In genomic region chr4:136395212-136395722, GRCh38 we compare ENCODE assay signal across 19 cellular contexts.
"Had no signal": no experiment of that assay in that cellular context is flagged by ENCODE, and none has a peak within 500 bp of the region (broad histone marks: within the 10 kb centered on the region; RNA-seq: fewer than 3 reads in every experiment).

No MANE protein-coding gene starts in this region.

- H3K27ac ChIP-seq: adrenal gland, right lobe of liver, suprapubic skin, upper lobe of left lung, VCaP had no signal

- H3K9me3 ChIP-seq: adrenal gland, right lobe of liver, upper lobe of left lung had no signal

- ATAC-seq: activated CD8-positive, alpha-beta T cell treated with anti-CD3 and anti-CD28 coated beads, Interleukin-2, amount 10 ng/mL, durations not matched to agents 7 days and 5 days; effector memory CD8-positive, alpha-beta T cell; left cardiac atrium; naive thymus-derived CD4-positive, alpha-beta T cell; right lobe of liver; T-cell had no signal

- DNase-seq: activated CD4-positive, alpha-beta T cell treated with anti-CD3 and anti-CD28 coated beads for 48 hours; activated CD8-positive, alpha-beta memory T cell treated with anti-CD3 and anti-CD28 coated beads, Interleukin-2, amount 50 U/mL, for 48 hours; activated CD8-positive, alpha-beta T cell treated with anti-CD3 and anti-CD28 coated beads, Interleukin-2, amount 10 ng/mL, durations not matched to agents 7 days and 5 days; activated naive CD4-positive, alpha-beta T cell treated with anti-CD3 and anti-CD28 coated beads, Interleukin-2, amount 10 ng/mL, durations not matched to agents 7 days and 5 days; adrenal gland; central memory CD4-positive, alpha-beta T cell; cortex of kidney; effector memory CD8-positive, alpha-beta T cell; hippocampal formation; left cardiac atrium; naive thymus-derived CD4-positive, alpha-beta T cell; right lobe of liver; stimulated activated CD4-positive, alpha-beta T cell treated with anti-CD3 and anti-CD28 coated beads, Interleukin-2, amount 100 ng/mL, for 24 hours; stimulated activated naive CD4-positive, alpha-beta T cell; T-cell; T1000 had no signal

- H3K4me3 ChIP-seq: adrenal gland, right lobe of liver, suprapubic skin, upper lobe of left lung had no signal

- H3K27me3 ChIP-seq: adrenal gland, right lobe of liver, suprapubic skin, upper lobe of left lung had no signal

- H3K36me3 ChIP-seq: adrenal gland, right lobe of liver, suprapubic skin, upper lobe of left lung had no signal

- H3K4me1 ChIP-seq: adrenal gland, right lobe of liver, suprapubic skin, upper lobe of left lung had no signal
